Comparison of ENCODE assay signal across 13 cellular contexts in genomic region chr12:75087656-75088055, GRCh38.
DNase-seq lines count a peak whose midpoint lies in the region; TF ChIP-seq lines count a peak whose summit lies in the region.
"Had no signal": no experiment of that assay in that cellular context is flagged by ENCODE, and none has a peak within 500 bp of the region (broad histone marks: within the 10 kb centered on the region; RNA-seq: fewer than 3 reads in every experiment).

No MANE protein-coding gene starts in this region.

- H3K27ac ChIP-seq in endodermal cell (ENCODE audit: low read depth, low read length), result no peak overlapping the region

- no peaks in the 10 kb centered on the region for H3K36me3 Mint-ChIP-seq in endodermal cell (ENCODE audit: low read depth)
- H3K36me3 Mint-ChIP-seq: activated naive CD4-positive, alpha-beta T cell treated with anti-CD3 and anti-CD28 coated beads, Interleukin-2, amount 50 U/mL, for 24 hours; naive thymus-derived CD8-positive, alpha-beta T cell had no signal

- no peak overlapping the region for H3K9ac ChIP-seq in endodermal cell (ENCODE audit: extremely low read depth, low read length, poor library complexity, severe bottlenecking)

- H3K4me3 ChIP-seq in endodermal cell (ENCODE audit: low read length), result no peak overlapping the region

- no peaks in the 10 kb centered on the region for H3K9me3 ChIP-seq in endodermal cell (ENCODE audit: control insufficient read depth, low read length)

- no peaks in the 10 kb centered on the region for H3K4me1 ChIP-seq in endodermal cell (ENCODE audit: control insufficient read depth, insufficient read depth, low read length)

- no peaks in the 10 kb centered on the region for H3K27me3 Mint-ChIP-seq in endodermal cell (ENCODE audit: insufficient read depth)
- H3K27me3 Mint-ChIP-seq: activated naive CD4-positive, alpha-beta T cell treated with anti-CD3 and anti-CD28 coated beads, Interleukin-2, amount 50 U/mL, for 24 hours; naive thymus-derived CD8-positive, alpha-beta T cell had no signal

- H3K4me1 Mint-ChIP-seq in endodermal cell, result no peaks in the 10 kb centered on the region
- H3K4me1 Mint-ChIP-seq: activated naive CD4-positive, alpha-beta T cell treated with anti-CD3 and anti-CD28 coated beads, Interleukin-2, amount 50 U/mL, for 24 hours; naive thymus-derived CD8-positive, alpha-beta T cell had no signal

- DNase-seq in DMS 273 (lab: John Stamatoyannopoulos, UW; ENCODE audit: unreplicated experiment) (peak; percentile 49), DMS 273 treated with DMSO at 0.1 percent for 48 hours (lab: John Stamatoyannopoulos, UW) (no peak), NCI-H69 (lab: John Stamatoyannopoulos, UW) (peak; percentile 15), endodermal cell (peak; percentile 43), retina (peak; percentile 14), putamen (ENCODE audit: low spot score) (no peak), NCI-H345 (lab: John Stamatoyannopoulos, UW) (no peak)
- no peak for DNase-seq in stimulated activated naive CD4-positive, alpha-beta T cell treated with Interleukin-2 at 50 U/mL for 16 hours (lab: John Stamatoyannopoulos, UW)
- DNase-seq: activated CD4-positive, alpha-beta T cell treated with anti-CD3 and anti-CD28 coated beads for 4 hours; naive thymus-derived CD8-positive, alpha-beta T cell; NCI-H1436 treated with DMSO at 0.1 percent for 48 hours; Right ventricle myocardium superior had no signal

- no peaks in the 10 kb centered on the region for H3K36me3 ChIP-seq in endodermal cell (ENCODE audit: control insufficient read depth, insufficient read depth, low read length)

- H3K9me3 Mint-ChIP-seq in endodermal cell, result no peaks in the 10 kb centered on the region
- H3K9me3 Mint-ChIP-seq: activated naive CD4-positive, alpha-beta T cell treated with anti-CD3 and anti-CD28 coated beads, Interleukin-2, amount 50 U/mL, for 24 hours; naive thymus-derived CD8-positive, alpha-beta T cell had no signal

- no peak overlapping the region for H3K27ac Mint-ChIP-seq in endodermal cell
- H3K27ac Mint-ChIP-seq: activated naive CD4-positive, alpha-beta T cell treated with anti-CD3 and anti-CD28 coated beads, Interleukin-2, amount 50 U/mL, for 24 hours; naive thymus-derived CD8-positive, alpha-beta T cell had no signal

- peak; percentile 52 for TF ChIP-seq CTCF in endodermal cell (conservative IDR thresholded peaks at IDR 0.05)

- no peak overlapping the region for H3K4me3 Mint-ChIP-seq in endodermal cell
- H3K4me3 Mint-ChIP-seq: activated naive CD4-positive, alpha-beta T cell treated with anti-CD3 and anti-CD28 coated beads, Interleukin-2, amount 50 U/mL, for 24 hours; naive thymus-derived CD8-positive, alpha-beta T cell had no signal

- 100% methylated on average over 1 of the region's 1 CpG; no CpG with 5 or more reads in 1 of the 2 experiments for WGBS in endodermal cell (ENCODE audit: insufficient coverage in 1 of 2, insufficient read length in 1 of 2), 2 experiments

- no peaks in the 10 kb centered on the region for H3K27me3 ChIP-seq in endodermal cell (ENCODE audit: control insufficient read depth, insufficient read depth, low read length, poor library complexity, severe bottlenecking)

Comparison
In these comparisons a context has a peak if more than half of its experiments do, and no peak if none do; other contexts are left out.
1. DNase-seq: peak in DMS 273 (single experiment), NCI-H69 (single experiment), endodermal cell (single experiment) and retina (single experiment); none in DMS 273 treated with DMSO at 0.1 percent for 48 hours (single experiment), stimulated activated naive CD4-positive, alpha-beta T cell treated with Interleukin-2 at 50 U/mL for 16 hours (single experiment), putamen (single experiment) and NCI-H345 (single experiment).